Comparison of ENCODE assay signal across 8 cellular contexts in genomic region chr1:186681136-186681535, GRCh38. TPM values are rescaled to one million over a fixed set of nuclear protein-coding genes. Genes with fewer than 3 reads are reported as not detected.
A peak's percentile ranks its signal among the peaks of the same experiment; 100 is the strongest.
DNase-seq lines count a peak whose midpoint lies in the region; ATAC-seq and TF ChIP-seq lines count a peak whose summit lies in the region.

No MANE protein-coding gene starts in this region.

- no peaks in the 10 kb centered on the region for H3K36me3 ChIP-seq in SK-N-MC (ENCODE audit: insufficient read depth, low read length)

- no peaks in the 10 kb centered on the region for H3K9me3 ChIP-seq in SK-N-MC (ENCODE audit: low read depth, low read length)

- DNase-seq in GM03348 (ENCODE audit: low spot score) (peak; percentile 4), SK-N-MC (ENCODE audit: low read depth, low spot score) (no peak), fibroblast of peridontal ligament (ENCODE audit: extremely low read depth) (peak; percentile 54), pons (ENCODE audit: low spot score) (peak; percentile 6), omental fat pad (ENCODE audit: low spot score) (no peak), NCI-H2107 (lab: John Stamatoyannopoulos, UW) (no peak), KG1 (lab: John Stamatoyannopoulos, UW) (no peak), SW 1271 (lab: John Stamatoyannopoulos, UW) (no peak)

- no peak for TF ChIP-seq CTCF in omental fat pad (IDR thresholded peaks at IDR 0.05)

- H3K9ac ChIP-seq in SK-N-MC (ENCODE audit: insufficient read length), result peak overlapping the region; percentile 82

- ATAC-seq in omental fat pad (ENCODE audit: low FRiP score), result no peak

- H3K27ac ChIP-seq in SK-N-MC, result no peak overlapping the region; the same call in 1 of the 2 replicates

- H3K4me3 ChIP-seq in SK-N-MC, result peak overlapping the region; percentile 91

RNA-seq across cellular contexts. Expression of gene PTGS2, which starts 0.9 kb away (rescaled TPM):
- total RNA-seq in omental fat pad, result 10 to 100 TPM in 2 of 4 donors, 1 to 10 TPM in 2; 2.8 to 44.9 (median 12.9) TPM

Comparison
In these comparisons a context has a peak if more than half of its experiments do, and no peak if none do; other contexts are left out.
1. DNase-seq: peak in GM03348 (single experiment), fibroblast of peridontal ligament (single experiment) and pons (single experiment); none in SK-N-MC (single experiment), omental fat pad (single experiment), NCI-H2107 (single experiment), KG1 (single experiment) and SW 1271 (0 of 2).